ENCODE assay signal across 13 cellular contexts in genomic region chr4:129043523-129043922, GRCh38. TPM values are rescaled to one million over a fixed set of nuclear protein-coding genes. Genes with fewer than 3 reads are reported as not detected.
A peak's percentile ranks its signal among the peaks of the same experiment; 100 is the strongest.
DNase-seq lines count a peak whose midpoint lies in the region; ATAC-seq and TF ChIP-seq lines count a peak whose summit lies in the region.
"Had no signal": no experiment of that assay in that cellular context is flagged by ENCODE, and none has a peak within 500 bp of the region (broad histone marks: within the 10 kb centered on the region; RNA-seq: fewer than 3 reads in every experiment).

No MANE protein-coding gene starts in this region.

- ATAC-seq in GM21528 (IDR thresholded peaks at IDR 0.05; ENCODE audit: low FRiP score, unreplicated experiment) = no peak
- ATAC-seq: stimulated activated memory B cell treated with anti-CD40 and anti-IgM and Interleukin-4, amounts not matched to agents 10 μg/mL and 1 μg/mL and 100 μg/mL, for 72 hours had no signal

- H3K9me3 ChIP-seq in GM23248 (ENCODE audit: low read depth) = no peaks in the 10 kb centered on the region

- H2AFZ ChIP-seq in GM23248 = no peak overlapping the region

- no peaks in the 10 kb centered on the region for H3F3A ChIP-seq in GM23248 (ENCODE audit: insufficient read depth)

- no peaks in the 10 kb centered on the region for H3K79me2 ChIP-seq in GM23248 (ENCODE audit: insufficient read depth)

- H3K4me3 ChIP-seq in GM23248 (no peak overlapping the region), fibroblast of the aortic adventitia (ENCODE audit: low read depth, low read length) (no peak overlapping the region)

- peak; percentile 18 for TF ChIP-seq CTCF in fibroblast of the aortic adventitia (IDR thresholded peaks at IDR 0.05; ENCODE audit: insufficient read depth, low read length)

- H4K20me1 ChIP-seq in GM23248 (ENCODE audit: insufficient read depth) = no peaks in the 10 kb centered on the region

- H3K36me3 ChIP-seq in GM23248 (ENCODE audit: low read depth) = 0 out of 2 replicates have a peak, but pooled peaks cover 4% of the 10 kb centered on the region

- no peak overlapping the region for H3K9ac ChIP-seq in GM23248

- no peak overlapping the region for H3K4me2 ChIP-seq in GM23248 (ENCODE audit: unreplicated experiment)

- no peaks in the 10 kb centered on the region for H3K9me2 ChIP-seq in GM23248 (ENCODE audit: insufficient read depth)

- DNase-seq in AG08396 (ENCODE audit: low spot score) (peak; percentile 10), GM23248 (peak; percentile 48), SK-MEL-5 (ENCODE audit: low read depth, low spot score) (peak; percentile 37), fibroblast of the aortic adventitia (ENCODE audit: low read depth) (peak; percentile 42), foreskin melanocyte (no peak), activated gamma-delta T cell treated with Interleukin-2 at 50 U/mL for 16 hours (no peak)
- no peak for DNase-seq in activated CD4-positive, alpha-beta T cell treated with anti-CD3 and anti-CD28 coated beads for 1 hour
- DNase-seq: activated CD8-positive, alpha-beta memory T cell treated with anti-CD3 and anti-CD28 coated beads, Interleukin-2, amount 50 U/mL, for 48 hours; cerebellar nuclear complex; DMS53; naive B cell had no signal

- no peak overlapping the region for H3K27ac ChIP-seq in GM23248

- in situ Hi-C loops in GM23248 (cut with MboI) (no loop called here), SK-MEL-5 (cut with HindIII; ENCODE audit: low pct_unique_long_range_greater_than_20kb, low sequenced_read_pairs) (no loop called here)

- H3K27me3 ChIP-seq in GM23248 (replicated peaks; ENCODE audit: insufficient read depth) = no peaks in the 10 kb centered on the region

- no peaks in the 10 kb centered on the region for H3K4me1 ChIP-seq in GM23248 (ENCODE audit: insufficient read depth)

RNA-seq across cellular contexts. Expression of gene SCLT1, which starts 49.8 kb away (rescaled TPM):
- total RNA-seq in GM23248 (2014; rRNA removed; shearing (Covaris generic)) = 7.3 and 12.5 TPM in 2 replicates
- polyA plus RNA-seq in GM23248 (2016; fragmentation: Nextera tagmentation; extraction: Ambion mirVana) = 7.5 and 9.0 TPM in 2 replicates
- 10.8 and 11.7 TPM in 2 replicates for total RNA-seq in SK-MEL-5 (2014; rRNA removed; shearing (Covaris generic))
- polyA plus RNA-seq in SK-MEL-5 (2015; cell fraction: cytosol; rRNA removed) = 11.1 and 12.1 TPM in 2 replicates
- polyA plus RNA-seq in SK-MEL-5 (2015; cell fraction: nucleus; rRNA removed) = 8.9 and 11.2 TPM in 2 replicates
- 12.4 and 16.0 TPM in 2 replicates for total RNA-seq in fibroblast of the aortic adventitia (ENCODE audit: low replicate concordance)

RNA-seq across cellular contexts. Expression of gene C4orf33, which starts 52.4 kb away (rescaled TPM):
- total RNA-seq in GM23248 (2014; rRNA removed; shearing (Covaris generic)) = 5.6 and 6.4 TPM in 2 replicates
- polyA plus RNA-seq in GM23248 (2016; fragmentation: Nextera tagmentation; extraction: Ambion mirVana) = 5.3 and 7.8 TPM in 2 replicates
- 10.1 and 10.6 TPM in 2 replicates for total RNA-seq in SK-MEL-5 (2014; rRNA removed; shearing (Covaris generic))
- polyA plus RNA-seq in SK-MEL-5 (2015; cell fraction: cytosol; rRNA removed) = 7.2 and 7.5 TPM in 2 replicates
- 18.4 and 20.4 TPM in 2 replicates for polyA plus RNA-seq in SK-MEL-5 (2015; cell fraction: nucleus; rRNA removed)
- 11.5 and 17.5 TPM in 2 replicates for total RNA-seq in fibroblast of the aortic adventitia (ENCODE audit: low replicate concordance)

Comparison
In these comparisons a context has a peak if more than half of its experiments do, and no peak if none do; other contexts are left out.
1. DNase-seq: peak in AG08396 (single experiment), GM23248 (single experiment), SK-MEL-5 (single experiment) and fibroblast of the aortic adventitia (single experiment); none in foreskin melanocyte (single experiment), activated CD4-positive, alpha-beta T cell treated with anti-CD3 and anti-CD28 coated beads for 1 hour (single experiment) and activated gamma-delta T cell treated with Interleukin-2 at 50 U/mL for 16 hours (single experiment).